Comparison of ENCODE assay signal across 1 cellular context in genomic region chr15:58512522-58512921, GRCh38.
TF ChIP-seq lines count a peak whose summit lies in the region.

No MANE protein-coding gene starts in this region.

TF ChIP-seq in HepG2, 621 proteins besides CTCF, POLR2A, EP300 and RAD21:
- TF ChIP-seq ZFYVE20 (CRISPR knock-in tag; IDR thresholded peaks at IDR 0.05; ENCODE audit: borderline replicate concordance, low read depth) (no peak), AHR (CRISPR knock-in tag; IDR thresholded peaks at IDR 0.05) (no peak), NR1H2 (CRISPR knock-in tag; IDR thresholded peaks at IDR 0.05; ENCODE audit: borderline replicate concordance, low read depth) (no peak), NRL (CRISPR knock-in tag; IDR thresholded peaks at IDR 0.05; ENCODE audit: borderline replicate concordance) (no peak), ZNF891 (CRISPR knock-in tag; IDR thresholded peaks at IDR 0.05) (no peak)
